Comparison of ENCODE assay signal across 1 cellular context in genomic region chr3:50333744-50334328, GRCh38.
TF ChIP-seq lines count a peak whose summit lies in the region.

No MANE protein-coding gene starts in this region.

TF ChIP-seq in SK-N-SH, 30 proteins besides CTCF, POLR2A, EP300 and RAD21 (continued from another document):
- no peak for TF ChIP-seq REST (IDR thresholded peaks at IDR 0.05; ENCODE audit: low read depth, low read length)
